Comparison of ENCODE assay signal across 1 cellular context in genomic region chr16:24036614-24037013, GRCh38.
TF ChIP-seq lines count a peak whose summit lies in the region.

No MANE protein-coding gene starts in this region.

TF ChIP-seq in GM12878, 131 proteins besides CTCF, POLR2A, EP300 and RAD21 (continued from another document):
- no peak for TF ChIP-seq SKIL (IDR thresholded peaks at IDR 0.05; ENCODE audit: low read depth, poor library complexity, severe bottlenecking)
- TF ChIP-seq MYB (IDR thresholded peaks at IDR 0.05; ENCODE audit: borderline replicate concordance, low read depth, low read length) = no peak
- TF ChIP-seq CHD2 (IDR thresholded peaks at IDR 0.05; ENCODE audit: borderline replicate concordance, low read depth, low read length) = no peak
- no peak for TF ChIP-seq RELA (IDR thresholded peaks at IDR 0.05; ENCODE audit: borderline replicate concordance, partially characterized antibody)
- peak; percentile 85 for TF ChIP-seq SMC3 (IDR thresholded peaks at IDR 0.05; ENCODE audit: borderline replicate concordance, low read length)
- TF ChIP-seq IRF3 (IDR thresholded peaks at IDR 0.05) = no peak
- no peak for TF ChIP-seq STAT1 (conservative IDR thresholded peaks at IDR 0.05)
- no peak for TF ChIP-seq ESRRA (IDR thresholded peaks at IDR 0.05; ENCODE audit: low read length)
- no peak for TF ChIP-seq SREBF2 (IDR thresholded peaks at IDR 0.05; ENCODE audit: low read length)
- TF ChIP-seq BRCA1 (IDR thresholded peaks at IDR 0.05; ENCODE audit: low read depth, low read length) = no peak
- TF ChIP-seq FOXM1 (IDR thresholded peaks at IDR 0.05; ENCODE audit: low read depth, low read length) = peak; percentile 30; the same call in 1 of the 2 replicates
- peak; percentile 54; the same call in 1 of the 2 replicates for TF ChIP-seq RUNX3 (IDR thresholded peaks at IDR 0.05; ENCODE audit: low read length)
- TF ChIP-seq ETV6 (conservative IDR thresholded peaks at IDR 0.05 in 1 of 2, IDR thresholded peaks at IDR 0.05 in 1 of 2; ENCODE audit: borderline replicate concordance in 1 of 2, low read depth in 1 of 2) = no peak
- no peak for TF ChIP-seq ZNF217 (IDR thresholded peaks at IDR 0.05)
- no peak for TF ChIP-seq SIN3A (IDR thresholded peaks at IDR 0.05; ENCODE audit: low read depth, low read length)
- TF ChIP-seq ATF7 (IDR thresholded peaks at IDR 0.05; ENCODE audit: low read depth) = no peak
- no peak for TF ChIP-seq NFYA (IDR thresholded peaks at IDR 0.05; ENCODE audit: borderline replicate concordance, low read depth, low read length)
- no peak for TF ChIP-seq NBN (IDR thresholded peaks at IDR 0.05)
- TF ChIP-seq PKNOX1 (IDR thresholded peaks at IDR 0.05) = no peak
- TF ChIP-seq CHD1 (IDR thresholded peaks at IDR 0.05; ENCODE audit: low read depth, low read length) = no peak
- TF ChIP-seq CREB1 (IDR thresholded peaks at IDR 0.05; ENCODE audit: low read depth) = no peak
- no peak for TF ChIP-seq NR2C2 (IDR thresholded peaks at IDR 0.05; ENCODE audit: borderline replicate concordance, control insufficient read depth, insufficient read length, low read depth)
- TF ChIP-seq NFIC (IDR thresholded peaks at IDR 0.05; ENCODE audit: low read depth, low read length) = no peak
- TF ChIP-seq WRNIP1 (IDR thresholded peaks at IDR 0.05; ENCODE audit: borderline replicate concordance, low read depth, low read length) = no peak
- 0 out of 2 replicates have a peak, but pooled peaks have one; percentile 9 for TF ChIP-seq YY1 (IDR thresholded peaks at IDR 0.05; ENCODE audit: low read depth, low read length)
- TF ChIP-seq BACH1 (IDR thresholded peaks at IDR 0.05; ENCODE audit: borderline replicate concordance) = no peak
- no peak for TF ChIP-seq HDAC6 (IDR thresholded peaks at IDR 0.05; ENCODE audit: unreplicated experiment)
- TF ChIP-seq CEBPZ (IDR thresholded peaks at IDR 0.05; ENCODE audit: low read depth, low read length) = no peak
- no peak for TF ChIP-seq RFX5 (IDR thresholded peaks at IDR 0.05; ENCODE audit: low read depth, low read length)
- no peak for TF ChIP-seq ATF2 (IDR thresholded peaks at IDR 0.05; ENCODE audit: low read length)
- no peak for TF ChIP-seq ZNF622 (IDR thresholded peaks at IDR 0.05)
- no peak for TF ChIP-seq EGR1 (IDR thresholded peaks at IDR 0.05; ENCODE audit: borderline replicate concordance in 1 of 2, low read depth in 2 of 2, low read length in 2 of 2)
- no peak for TF ChIP-seq CBFB (IDR thresholded peaks at IDR 0.05; ENCODE audit: low read depth)
- no peak for TF ChIP-seq IRF5 (IDR thresholded peaks at IDR 0.05; ENCODE audit: borderline replicate concordance)
- TF ChIP-seq GABPA (IDR thresholded peaks at IDR 0.05; ENCODE audit: low read depth) = no peak
- TF ChIP-seq BMI1 (IDR thresholded peaks at IDR 0.05; ENCODE audit: borderline replicate concordance) = no peak
- no peak for TF ChIP-seq MYC (IDR thresholded peaks at IDR 0.05; ENCODE audit: insufficient read depth, insufficient read length, insufficient replicate concordance, low read length, severe bottlenecking)
- no peak for TF ChIP-seq DPF2 (IDR thresholded peaks at IDR 0.05)
- no peak for TF ChIP-seq SPI1 (IDR thresholded peaks at IDR 0.05; ENCODE audit: borderline replicate concordance, insufficient read depth, low read depth, low read length)
- no peak for TF ChIP-seq JUND (IDR thresholded peaks at IDR 0.05; ENCODE audit: low read depth, low read length)
- TF ChIP-seq PRDM15 (CRISPR knock-in tag; IDR thresholded peaks at IDR 0.05) = no peak
- peak; percentile 55; the same call in 1 of the 2 replicates for TF ChIP-seq EED (IDR thresholded peaks at IDR 0.05; ENCODE audit: low read depth)
- no peak for TF ChIP-seq PBX3 (IDR thresholded peaks at IDR 0.05; ENCODE audit: insufficient replicate concordance, low read depth, low read length)
